Comparison of ENCODE assay signal across 26 cellular contexts in genomic region chr5:10981927-10982326, GRCh38.
"Had no signal": no experiment of that assay in that cellular context is flagged by ENCODE, and none has a peak within 500 bp of the region (broad histone marks: within the 10 kb centered on the region; RNA-seq: fewer than 3 reads in every experiment).

No MANE protein-coding gene starts in this region.

- DNase-seq: effector CD8-positive, alpha-beta T cell; endodermal cell; foreskin fibroblast; heart left ventricle; kidney; left lung; mesenchymal stem cell; mucosa of descending colon; naive B cell; right lobe of liver; small intestine; stimulated activated CD4-positive, alpha-beta T cell treated with anti-CD3 and anti-CD28 coated beads, Interleukin-15, amount 100 ng/mL, for 24 hours; stimulated activated CD4-positive, alpha-beta T cell treated with anti-CD3 and anti-CD28 coated beads, Interleukin-2, amount 100 ng/mL, for 48 hours; stimulated activated naive B cell treated with anti-CD40 and anti-IgM and Interleukin-4, amounts not matched to agents 10 μg/mL and 1 μg/mL and 100 μg/mL, for 72 hours; stimulated activated naive CD8-positive, alpha-beta T cell treated with anti-CD3 and anti-CD28 coated beads, Interleukin-15, amount 100 ng/mL, for 72 hours; transverse colon; upper lobe of right lung; uterus had no signal

- FAIRE-seq: kidney, small intestine had no signal

- H3K4me2 ChIP-seq: hepatocyte had no signal

- H3K9me3 ChIP-seq: gastroesophageal sphincter, heart left ventricle, left lung, mucosa of descending colon, neutrophil, right lobe of liver, suprapubic skin, transverse colon, upper lobe of right lung, uterus had no signal

- ATAC-seq: esophagus mucosa; gastroesophageal sphincter; heart left ventricle; left lung; natural killer cell treated with Interleukin-12 subunit alpha and Interleukin-12 subunit beta and Interleukin-15 and Interleukin-18, amount 100 ng/mL, for 72 hours; right lobe of liver; stimulated activated naive B cell treated with anti-CD40 and anti-IgM and Interleukin-4, amounts not matched to agents 10 μg/mL and 1 μg/mL and 100 μg/mL, for 72 hours; stimulated activated naive CD8-positive, alpha-beta T cell treated with anti-CD3 and anti-CD28 coated beads, Interleukin-15, amount 100 ng/mL, for 72 hours; upper lobe of right lung had no signal

- H3K4me3 ChIP-seq: gastroesophageal sphincter, heart left ventricle, hepatocyte, left lung, mucosa of descending colon, right lobe of liver, suprapubic skin, transverse colon, upper lobe of right lung, uterus had no signal

- H3K27me3 ChIP-seq: hepatocyte, neutrophil, right lobe of liver, uterus had no signal

- H3K27ac ChIP-seq: epithelial cell of prostate, gastroesophageal sphincter, heart left ventricle, hepatocyte, left lung, neutrophil, parathyroid adenoma, right lobe of liver, suprapubic skin, transverse colon, upper lobe of right lung, uterus had no signal

- H3K36me3 ChIP-seq: gastroesophageal sphincter, heart left ventricle, left lung, neutrophil, right lobe of liver, suprapubic skin, transverse colon, upper lobe of right lung, uterus had no signal

- H3K4me1 ChIP-seq: gastroesophageal sphincter, left lung, parathyroid adenoma, right lobe of liver, suprapubic skin, transverse colon, upper lobe of right lung, uterus had no signal

- H3K9ac ChIP-seq: parathyroid adenoma had no signal
